In genomic region chr7:121940907-121941306, GRCh38 we compare ENCODE assay signal across 17 cellular contexts.
DNase-seq lines count a peak whose midpoint lies in the region; ATAC-seq, FAIRE-seq and TF ChIP-seq lines count a peak whose summit lies in the region.
"Had no signal": no experiment of that assay in that cellular context is flagged by ENCODE, and none has a peak within 500 bp of the region (broad histone marks: within the 10 kb centered on the region; RNA-seq: fewer than 3 reads in every experiment).

No MANE protein-coding gene starts in this region.

- no peak for ATAC-seq in GM18519 (IDR thresholded peaks at IDR 0.05; ENCODE audit: low FRiP score, unreplicated experiment)
- ATAC-seq: GM12878, PC-3 had no signal

- H3K9me3 ChIP-seq in BE2C (no peaks in the 10 kb centered on the region), HAP-1 (no peaks in the 10 kb centered on the region)
- H3K9me3 ChIP-seq: BLaER1 treated with 17β-estradiol and CSF1 and Interleukin-3, amounts not matched to agents 10 nM and 100 nM had no signal

- TF ChIP-seq CTCF in neural crest cell (conservative IDR thresholded peaks at IDR 0.05) (no peak), BE2C (IDR thresholded peaks at IDR 0.05; ENCODE audit: low read depth, low read length) (no peak)

- DNase-seq in GM12891 (ENCODE audit: insufficient read length, low spot score) (no peak), NCI-H2081 treated with DMSO at 0.1 percent for 48 hours (lab: John Stamatoyannopoulos, UW) (peak; percentile 88), epithelial cell of prostate (ENCODE audit: low read depth, low spot score) (no peak), neural crest cell (ENCODE audit: low read depth, low spot score) (no peak), BE2C (no peak), HAP-1 (ENCODE audit: low spot score in 2 of 2) (no peak), NCI-H1417 treated with DMSO at 0.1 percent for 48 hours (lab: John Stamatoyannopoulos, UW) (no peak)
- DNase-seq: CD8-positive, alpha-beta memory T cell; GDM1; NCI-H187 treated with DMSO at 0.1 percent for 48 hours; PC-3 had no signal

- H3K4me1 ChIP-seq in BE2C (no peaks in the 10 kb centered on the region), HAP-1 (peaks cover 9% of the 10 kb centered on the region)
- H3K4me1 ChIP-seq: BLaER1 treated with 17β-estradiol and CSF1 and Interleukin-3, amounts not matched to agents 10 nM and 100 nM had no signal

- peaks cover 75% of the 10 kb centered on the region for H3K4me1 Mint-ChIP-seq in neural crest cell
- H3K4me1 Mint-ChIP-seq: CD8-positive, alpha-beta memory T cell had no signal

- no peaks in the 10 kb centered on the region for H3K9me3 Mint-ChIP-seq in neural crest cell
- H3K9me3 Mint-ChIP-seq: CD8-positive, alpha-beta memory T cell had no signal

- H3K36me3 Mint-ChIP-seq in neural crest cell (ENCODE audit: low read depth), result peaks cover 9% of the 10 kb centered on the region
- H3K36me3 Mint-ChIP-seq: CD8-positive, alpha-beta memory T cell had no signal

- no peak overlapping the region for H3K4me3 Mint-ChIP-seq in neural crest cell
- H3K4me3 Mint-ChIP-seq: CD8-positive, alpha-beta memory T cell had no signal

- no peaks in the 10 kb centered on the region for H3K36me3 ChIP-seq in BE2C
- H3K36me3 ChIP-seq in HAP-1 (replicated peaks), result no peaks in the 10 kb centered on the region
- H3K36me3 ChIP-seq: BLaER1 treated with 17β-estradiol and CSF1 and Interleukin-3, amounts not matched to agents 10 nM and 100 nM had no signal

- peak overlapping the region; percentile 60 for H3K27ac ChIP-seq in epithelial cell of prostate
- H3K27ac ChIP-seq: BLaER1 treated with 17β-estradiol and CSF1 and Interleukin-3, amounts not matched to agents 10 nM and 100 nM; RWPE1 had no signal

- peak overlapping the region; percentile 97 for H3K27ac Mint-ChIP-seq in neural crest cell (ENCODE audit: unreplicated experiment)

- in situ Hi-C loops in HAP-1 (cut with MboI; ENCODE audit: low sequenced_read_pairs), result no loop called here

- no peaks in the 10 kb centered on the region for H3K27me3 Mint-ChIP-seq in neural crest cell (ENCODE audit: low read depth)
- H3K27me3 Mint-ChIP-seq: CD8-positive, alpha-beta memory T cell had no signal

- no peak for TF ChIP-seq POLR2A in GM12891 (IDR thresholded peaks at IDR 0.05; ENCODE audit: low read depth, low read length)

- peak; percentile 9 for FAIRE-seq in GM12891 (lab: Jason Lieb, UNC)
- FAIRE-seq: A204.1, D721Med, GM12878 had no signal

- H3K27me3 ChIP-seq in BE2C (no peaks in the 10 kb centered on the region), HAP-1 (ENCODE audit: low read depth) (peaks cover 18% of the 10 kb centered on the region)
- H3K27me3 ChIP-seq: BLaER1 treated with 17β-estradiol and CSF1 and Interleukin-3, amounts not matched to agents 10 nM and 100 nM had no signal

- no peak overlapping the region for H3K4me3 ChIP-seq in BE2C (ENCODE audit: low read depth, low read length)
- H3K4me3 ChIP-seq in HAP-1, result no peak overlapping the region
- H3K4me3 ChIP-seq: BLaER1 treated with 17β-estradiol and CSF1 and Interleukin-3, amounts not matched to agents 10 nM and 100 nM; GM12878 had no signal

TF ChIP-seq in GM12891, 5 proteins besides CTCF, POLR2A, EP300 and RAD21:
- no peak for TF ChIP-seq POLR2AphosphoS5 (IDR thresholded peaks at IDR 0.05; ENCODE audit: low read depth, low read length)
- TF ChIP-seq POU2F2 (IDR thresholded peaks at IDR 0.05; ENCODE audit: low read depth, low read length), result no peak
- no peak for TF ChIP-seq SPI1 (IDR thresholded peaks at IDR 0.05; ENCODE audit: low read depth, low read length)
- TF ChIP-seq TAF1 (IDR thresholded peaks at IDR 0.05; ENCODE audit: low read depth, low read length), result no peak
- no peak for TF ChIP-seq PAX5 (IDR thresholded peaks at IDR 0.05; ENCODE audit: insufficient read depth, low read length, severe bottlenecking)
